Comparison of ENCODE assay signal across 1 cellular context in the genomic region with DNA sequence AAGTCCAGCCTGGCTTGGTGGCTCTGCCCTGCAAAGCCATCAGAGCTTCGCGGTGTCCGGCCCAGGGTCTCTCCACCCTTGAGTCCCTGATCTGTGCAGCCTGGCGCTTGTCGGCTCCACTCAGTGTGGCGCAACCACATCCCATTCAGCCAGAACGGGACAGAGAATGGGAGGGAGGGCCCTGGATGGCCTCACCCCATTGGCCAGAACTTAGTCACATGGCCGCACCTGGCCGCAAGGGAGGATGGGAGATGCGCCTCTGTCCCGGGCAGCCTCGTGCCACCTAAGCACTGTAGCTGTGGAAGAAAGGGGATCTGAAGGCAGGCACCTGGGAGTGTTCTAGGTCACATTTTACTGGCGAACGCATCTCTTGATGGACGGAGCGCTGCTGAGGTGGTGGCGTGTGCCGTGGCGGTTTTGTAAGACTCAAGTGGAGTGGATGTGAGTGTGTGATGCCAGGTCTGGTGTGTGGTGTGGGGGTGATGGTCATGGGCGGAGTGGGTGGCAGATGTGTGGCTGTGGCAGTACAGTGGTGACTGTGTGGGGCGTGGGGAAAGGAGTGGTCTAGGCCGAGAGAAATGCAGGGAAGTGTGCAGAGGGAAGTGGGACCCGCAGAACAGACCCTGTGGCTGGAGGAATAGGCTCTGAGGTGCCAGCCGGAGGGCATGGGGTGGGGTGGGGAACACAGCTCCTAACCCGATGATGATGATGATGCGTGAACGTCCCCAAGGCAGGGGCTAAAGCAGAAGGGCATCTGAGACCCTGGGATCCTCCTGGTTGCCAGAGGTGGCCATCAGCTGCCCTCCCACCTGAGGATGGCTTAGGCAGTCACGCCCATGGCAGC.
TF ChIP-seq lines count a peak whose summit lies in the region.

No MANE protein-coding gene starts in this region.

TF ChIP-seq in K562, 482 proteins besides CTCF, POLR2A, EP300 and RAD21 (continued from another document and continues in another):
- TF ChIP-seq, protein P1, sequence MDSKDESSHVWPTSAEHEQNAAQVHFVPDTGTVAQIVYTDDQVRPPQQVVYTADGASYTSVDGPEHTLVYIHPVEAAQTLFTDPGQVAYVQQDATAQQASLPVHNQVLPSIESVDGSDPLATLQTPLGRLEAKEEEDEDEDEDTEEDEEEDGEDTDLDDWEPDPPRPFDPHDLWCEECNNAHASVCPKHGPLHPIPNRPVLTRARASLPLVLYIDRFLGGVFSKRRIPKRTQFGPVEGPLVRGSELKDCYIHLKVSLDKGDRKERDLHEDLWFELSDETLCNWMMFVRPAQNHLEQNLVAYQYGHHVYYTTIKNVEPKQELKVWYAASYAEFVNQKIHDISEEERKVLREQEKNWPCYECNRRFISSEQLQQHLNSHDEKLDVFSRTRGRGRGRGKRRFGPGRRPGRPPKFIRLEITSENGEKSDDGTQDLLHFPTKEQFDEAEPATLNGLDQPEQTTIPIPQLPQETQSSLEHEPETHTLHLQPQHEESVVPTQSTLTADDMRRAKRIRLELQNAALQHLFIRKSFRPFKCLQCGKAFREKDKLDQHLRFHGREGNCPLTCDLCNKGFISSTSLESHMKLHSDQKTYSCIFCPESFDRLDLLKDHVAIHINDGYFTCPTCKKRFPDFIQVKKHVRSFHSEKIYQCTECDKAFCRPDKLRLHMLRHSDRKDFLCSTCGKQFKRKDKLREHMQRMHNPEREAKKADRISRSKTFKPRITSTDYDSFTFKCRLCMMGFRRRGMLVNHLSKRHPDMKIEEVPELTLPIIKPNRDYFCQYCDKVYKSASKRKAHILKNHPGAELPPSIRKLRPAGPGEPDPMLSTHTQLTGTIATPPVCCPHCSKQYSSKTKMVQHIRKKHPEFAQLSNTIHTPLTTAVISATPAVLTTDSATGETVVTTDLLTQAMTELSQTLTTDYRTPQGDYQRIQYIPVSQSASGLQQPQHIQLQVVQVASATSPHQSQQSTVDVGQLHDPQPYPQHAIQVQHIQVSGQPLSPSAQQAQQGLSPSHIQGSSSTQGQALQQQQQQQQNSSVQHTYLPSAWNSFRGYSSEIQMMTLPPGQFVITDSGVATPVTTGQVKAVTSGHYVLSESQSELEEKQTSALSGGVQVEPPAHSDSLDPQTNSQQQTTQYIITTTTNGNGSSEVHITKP (IDR thresholded peaks at IDR 0.05; ENCODE audit: partially characterized antibody) = no peak
- TF ChIP-seq, protein P2, sequence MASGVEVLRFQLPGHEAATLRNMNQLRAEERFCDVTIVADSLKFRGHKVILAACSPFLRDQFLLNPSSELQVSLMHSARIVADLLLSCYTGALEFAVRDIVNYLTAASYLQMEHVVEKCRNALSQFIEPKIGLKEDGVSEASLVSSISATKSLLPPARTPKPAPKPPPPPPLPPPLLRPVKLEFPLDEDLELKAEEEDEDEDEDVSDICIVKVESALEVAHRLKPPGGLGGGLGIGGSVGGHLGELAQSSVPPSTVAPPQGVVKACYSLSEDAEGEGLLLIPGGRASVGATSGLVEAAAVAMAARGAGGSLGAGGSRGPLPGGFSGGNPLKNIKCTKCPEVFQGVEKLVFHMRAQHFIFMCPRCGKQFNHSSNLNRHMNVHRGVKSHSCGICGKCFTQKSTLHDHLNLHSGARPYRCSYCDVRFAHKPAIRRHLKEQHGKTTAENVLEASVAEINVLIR (CRISPR knock-in tag; IDR thresholded peaks at IDR 0.05) = no peak
- TF ChIP-seq PHF20 (IDR thresholded peaks at IDR 0.05; ENCODE audit: partially characterized antibody) = no peak
- TF ChIP-seq SMARCC2 (IDR thresholded peaks at IDR 0.05; ENCODE audit: low read depth) = no peak
- TF ChIP-seq JUND (IDR thresholded peaks at IDR 0.05; ENCODE audit: borderline replicate concordance, low read depth, low read length) = no peak
- no peak; the same call in 2 of the 3 replicates for TF ChIP-seq JUND (tag; IDR thresholded peaks at IDR 0.05; ENCODE audit: borderline replicate concordance, low read depth, low read length)
- TF ChIP-seq PATZ1 (CRISPR knock-in tag; IDR thresholded peaks at IDR 0.05; ENCODE audit: borderline replicate concordance) = no peak
- TF ChIP-seq, protein P3, sequence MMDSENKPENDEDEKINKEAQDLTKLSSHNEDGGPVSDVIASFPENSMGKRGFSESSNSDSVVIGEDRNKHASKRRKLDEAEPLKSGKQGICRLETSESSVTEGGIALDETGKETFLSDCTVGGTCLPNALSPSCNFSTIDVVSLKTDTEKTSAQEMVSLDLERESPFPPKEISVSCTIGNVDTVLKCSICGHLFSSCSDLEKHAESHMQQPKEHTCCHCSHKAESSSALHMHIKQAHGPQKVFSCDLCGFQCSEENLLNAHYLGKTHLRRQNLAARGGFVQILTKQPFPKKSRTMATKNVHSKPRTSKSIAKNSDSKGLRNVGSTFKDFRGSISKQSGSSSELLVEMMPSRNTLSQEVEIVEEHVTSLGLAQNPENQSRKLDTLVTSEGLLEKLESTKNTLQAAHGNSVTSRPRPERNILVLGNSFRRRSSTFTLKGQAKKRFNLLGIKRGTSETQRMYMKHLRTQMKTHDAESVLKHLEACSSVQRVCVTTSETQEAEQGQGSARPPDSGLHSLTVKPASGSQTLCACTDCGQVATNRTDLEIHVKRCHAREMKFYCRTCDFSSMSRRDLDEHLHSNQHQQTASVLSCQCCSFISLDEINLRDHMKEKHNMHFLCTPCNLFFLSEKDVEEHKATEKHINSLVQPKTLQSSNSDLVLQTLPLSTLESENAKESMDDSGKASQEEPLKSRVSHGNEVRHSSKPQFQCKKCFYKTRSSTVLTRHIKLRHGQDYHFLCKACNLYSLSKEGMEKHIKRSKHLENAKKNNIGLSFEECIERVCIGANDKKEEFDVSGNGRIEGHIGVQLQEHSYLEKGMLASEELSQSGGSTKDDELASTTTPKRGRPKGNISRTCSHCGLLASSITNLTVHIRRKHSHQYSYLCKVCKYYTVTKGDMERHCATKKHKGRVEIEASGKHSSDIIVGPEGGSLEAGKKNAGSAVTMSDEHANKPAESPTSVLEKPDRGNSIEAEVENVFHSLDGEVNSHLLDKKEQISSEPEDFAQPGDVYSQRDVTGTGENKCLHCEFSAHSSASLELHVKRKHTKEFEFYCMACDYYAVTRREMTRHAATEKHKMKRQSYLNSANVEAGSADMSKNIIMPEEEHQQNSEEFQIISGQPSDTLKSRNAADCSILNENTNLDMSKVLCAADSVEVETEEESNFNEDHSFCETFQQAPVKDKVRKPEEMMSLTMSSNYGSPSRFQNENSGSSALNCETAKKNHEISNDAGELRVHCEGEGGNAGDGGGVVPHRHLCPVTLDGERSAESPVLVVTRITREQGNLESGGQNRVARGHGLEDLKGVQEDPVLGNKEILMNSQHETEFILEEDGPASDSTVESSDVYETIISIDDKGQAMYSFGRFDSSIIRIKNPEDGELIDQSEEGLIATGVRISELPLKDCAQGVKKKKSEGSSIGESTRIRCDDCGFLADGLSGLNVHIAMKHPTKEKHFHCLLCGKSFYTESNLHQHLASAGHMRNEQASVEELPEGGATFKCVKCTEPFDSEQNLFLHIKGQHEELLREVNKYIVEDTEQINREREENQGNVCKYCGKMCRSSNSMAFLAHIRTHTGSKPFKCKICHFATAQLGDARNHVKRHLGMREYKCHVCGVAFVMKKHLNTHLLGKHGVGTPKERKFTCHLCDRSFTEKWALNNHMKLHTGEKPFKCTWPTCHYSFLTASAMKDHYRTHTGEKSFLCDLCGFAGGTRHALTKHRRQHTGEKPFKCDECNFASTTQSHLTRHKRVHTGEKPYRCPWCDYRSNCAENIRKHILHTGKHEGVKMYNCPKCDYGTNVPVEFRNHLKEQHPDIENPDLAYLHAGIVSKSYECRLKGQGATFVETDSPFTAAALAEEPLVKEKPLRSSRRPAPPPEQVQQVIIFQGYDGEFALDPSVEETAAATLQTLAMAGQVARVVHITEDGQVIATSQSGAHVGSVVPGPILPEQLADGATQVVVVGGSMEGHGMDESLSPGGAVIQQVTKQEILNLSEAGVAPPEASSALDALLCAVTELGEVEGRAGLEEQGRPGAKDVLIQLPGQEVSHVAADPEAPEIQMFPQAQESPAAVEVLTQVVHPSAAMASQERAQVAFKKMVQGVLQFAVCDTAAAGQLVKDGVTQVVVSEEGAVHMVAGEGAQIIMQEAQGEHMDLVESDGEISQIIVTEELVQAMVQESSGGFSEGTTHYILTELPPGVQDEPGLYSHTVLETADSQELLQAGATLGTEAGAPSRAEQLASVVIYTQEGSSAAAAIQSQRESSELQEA (IDR thresholded peaks at IDR 0.05; ENCODE audit: low read depth) = no peak
- no peak for TF ChIP-seq PHF21A (IDR thresholded peaks at IDR 0.05; ENCODE audit: borderline replicate concordance, low read depth)
- no peak for TF ChIP-seq SAFB2 (IDR thresholded peaks at IDR 0.05; ENCODE audit: borderline replicate concordance, low read depth, low read length, severe bottlenecking)
- no peak for TF ChIP-seq FOXA1 (IDR thresholded peaks at IDR 0.05; ENCODE audit: borderline replicate concordance)
- no peak for TF ChIP-seq NR1H2 (CRISPR knock-in tag; IDR thresholded peaks at IDR 0.05)
- no peak for TF ChIP-seq EWSR1 (IDR thresholded peaks at IDR 0.05; ENCODE audit: borderline replicate concordance, low read depth, partially characterized antibody)
- TF ChIP-seq ZKSCAN8 (CRISPR knock-in tag; IDR thresholded peaks at IDR 0.05) = no peak
- TF ChIP-seq NCOR1 (IDR thresholded peaks at IDR 0.05) = no peak
- peak; percentile 93 for TF ChIP-seq CEBPG (CRISPR knock-in tag; IDR thresholded peaks at IDR 0.05)
- TF ChIP-seq CEBPG (tag; conservative IDR thresholded peaks at IDR 0.05 in 1 of 2, IDR thresholded peaks at IDR 0.05 in 1 of 2) = peak; percentile 69 to 73; a peak in 3 of 4 replicates
- TF ChIP-seq SIN3B (IDR thresholded peaks at IDR 0.05; ENCODE audit: low read depth) = no peak
- TF ChIP-seq, protein P4, sequence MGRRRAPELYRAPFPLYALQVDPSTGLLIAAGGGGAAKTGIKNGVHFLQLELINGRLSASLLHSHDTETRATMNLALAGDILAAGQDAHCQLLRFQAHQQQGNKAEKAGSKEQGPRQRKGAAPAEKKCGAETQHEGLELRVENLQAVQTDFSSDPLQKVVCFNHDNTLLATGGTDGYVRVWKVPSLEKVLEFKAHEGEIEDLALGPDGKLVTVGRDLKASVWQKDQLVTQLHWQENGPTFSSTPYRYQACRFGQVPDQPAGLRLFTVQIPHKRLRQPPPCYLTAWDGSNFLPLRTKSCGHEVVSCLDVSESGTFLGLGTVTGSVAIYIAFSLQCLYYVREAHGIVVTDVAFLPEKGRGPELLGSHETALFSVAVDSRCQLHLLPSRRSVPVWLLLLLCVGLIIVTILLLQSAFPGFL (CRISPR knock-in tag; IDR thresholded peaks at IDR 0.05) = no peak
- TF ChIP-seq BDP1 (IDR thresholded peaks at IDR 0.05; ENCODE audit: insufficient read depth, insufficient read length) = no peak
- TF ChIP-seq ZNF324 (CRISPR knock-in tag; IDR thresholded peaks at IDR 0.05) = no peak
- no peak for TF ChIP-seq CBFA2T3 (IDR thresholded peaks at IDR 0.05)
- no peak for TF ChIP-seq SMC3 (conservative IDR thresholded peaks at IDR 0.05; ENCODE audit: insufficient read depth, low read depth, low read length)
- no peak for TF ChIP-seq ATF1 (CRISPR knock-in tag; IDR thresholded peaks at IDR 0.05)
- no peak for TF ChIP-seq ATF1 (tag; IDR thresholded peaks at IDR 0.05)
- TF ChIP-seq ADNP (tag; IDR thresholded peaks at IDR 0.05) = no peak
- TF ChIP-seq SAP30 (IDR thresholded peaks at IDR 0.05; ENCODE audit: borderline replicate concordance, insufficient read depth, low read depth, low read length, poor library complexity, severe bottlenecking) = peak; percentile 34
- TF ChIP-seq ZNF707 (CRISPR knock-in tag; conservative IDR thresholded peaks at IDR 0.05) = no peak
- no peak for TF ChIP-seq BACH1 (tag; IDR thresholded peaks at IDR 0.05)
- no peak for TF ChIP-seq ZNF655 (CRISPR knock-in tag; IDR thresholded peaks at IDR 0.05)
- TF ChIP-seq FOXM1 (IDR thresholded peaks at IDR 0.05; ENCODE audit: low read depth) = no peak
- no peak; the same call in none of the 2 replicates for TF ChIP-seq FOXM1 (CRISPR knock-in tag; IDR thresholded peaks at IDR 0.05; ENCODE audit: low read depth)
- no peak for TF ChIP-seq RBM34 (IDR thresholded peaks at IDR 0.05; ENCODE audit: borderline replicate concordance, insufficient read depth, low read length)
- peak; percentile 53 to 71 for TF ChIP-seq E2F6 (IDR thresholded peaks at IDR 0.05; ENCODE audit: borderline replicate concordance in 1 of 2, extremely low read depth in 1 of 2, insufficient read depth in 1 of 2, insufficient read length in 1 of 2, low read depth in 1 of 2, low read length in 1 of 2, poor library complexity in 1 of 2, severe bottlenecking in 1 of 2)
